In the genomic region with DNA sequence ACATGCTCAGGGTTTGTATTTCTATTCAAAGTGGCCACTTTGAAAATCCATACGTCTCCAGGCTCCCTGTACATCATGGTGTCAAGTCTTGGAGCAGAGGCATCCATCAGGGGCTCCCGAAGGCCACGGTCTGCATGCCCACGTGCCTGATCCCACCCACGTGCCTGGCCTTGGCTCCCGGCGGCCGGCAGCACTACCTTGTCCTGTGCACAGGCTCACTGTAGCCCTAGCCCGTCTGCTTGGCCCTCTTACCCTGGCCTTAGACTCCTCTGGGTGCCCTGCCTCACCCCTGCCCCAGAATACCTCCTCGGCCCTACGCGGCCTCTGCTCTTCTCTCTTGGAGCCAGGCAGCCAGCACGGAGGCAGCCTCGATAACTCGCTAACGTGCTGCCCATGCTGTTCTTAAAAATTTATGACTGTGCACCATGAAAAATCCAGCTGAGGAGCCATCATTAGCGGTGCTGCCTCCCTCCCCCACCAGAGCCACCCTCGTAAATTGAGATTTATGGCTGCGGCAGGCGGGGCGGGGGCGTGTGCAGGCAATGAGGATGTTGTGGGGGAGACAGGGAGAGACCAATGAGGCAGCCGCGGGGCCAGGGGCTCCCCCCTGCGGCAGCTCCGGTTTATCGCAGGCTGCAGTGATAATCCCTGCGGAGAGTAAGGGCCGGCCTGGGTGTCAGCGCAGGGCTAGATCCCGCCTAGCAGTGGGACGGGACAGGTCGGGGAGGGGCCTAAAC, we compare ENCODE assay signal across 1 cellular context.
A peak's percentile ranks its signal among the peaks of the same experiment; 100 is the strongest.
TF ChIP-seq lines count a peak whose summit lies in the region.

No MANE protein-coding gene starts in this region.

TF ChIP-seq in HEK293, 187 proteins besides CTCF, POLR2A, EP300 and RAD21 (continued from another document and continues in another):
- TF ChIP-seq ZNF140 (tag by site-specific recombination; IDR thresholded peaks at IDR 0.05) = no peak
- TF ChIP-seq MZF1 (tag by site-specific recombination; IDR thresholded peaks at IDR 0.05; ENCODE audit: borderline replicate concordance) = 0 out of 2 replicates have a peak, but pooled peaks have one; percentile 29
- TF ChIP-seq, protein P1, sequence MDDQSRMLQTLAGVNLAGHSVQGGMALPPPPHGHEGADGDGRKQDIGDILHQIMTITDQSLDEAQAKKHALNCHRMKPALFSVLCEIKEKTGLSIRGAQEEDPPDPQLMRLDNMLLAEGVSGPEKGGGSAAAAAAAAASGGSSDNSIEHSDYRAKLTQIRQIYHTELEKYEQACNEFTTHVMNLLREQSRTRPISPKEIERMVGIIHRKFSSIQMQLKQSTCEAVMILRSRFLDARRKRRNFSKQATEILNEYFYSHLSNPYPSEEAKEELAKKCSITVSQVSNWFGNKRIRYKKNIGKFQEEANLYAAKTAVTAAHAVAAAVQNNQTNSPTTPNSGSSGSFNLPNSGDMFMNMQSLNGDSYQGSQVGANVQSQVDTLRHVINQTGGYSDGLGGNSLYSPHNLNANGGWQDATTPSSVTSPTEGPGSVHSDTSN (CRISPR knock-in tag; IDR thresholded peaks at IDR 0.05) = no peak
- TF ChIP-seq, protein P2, sequence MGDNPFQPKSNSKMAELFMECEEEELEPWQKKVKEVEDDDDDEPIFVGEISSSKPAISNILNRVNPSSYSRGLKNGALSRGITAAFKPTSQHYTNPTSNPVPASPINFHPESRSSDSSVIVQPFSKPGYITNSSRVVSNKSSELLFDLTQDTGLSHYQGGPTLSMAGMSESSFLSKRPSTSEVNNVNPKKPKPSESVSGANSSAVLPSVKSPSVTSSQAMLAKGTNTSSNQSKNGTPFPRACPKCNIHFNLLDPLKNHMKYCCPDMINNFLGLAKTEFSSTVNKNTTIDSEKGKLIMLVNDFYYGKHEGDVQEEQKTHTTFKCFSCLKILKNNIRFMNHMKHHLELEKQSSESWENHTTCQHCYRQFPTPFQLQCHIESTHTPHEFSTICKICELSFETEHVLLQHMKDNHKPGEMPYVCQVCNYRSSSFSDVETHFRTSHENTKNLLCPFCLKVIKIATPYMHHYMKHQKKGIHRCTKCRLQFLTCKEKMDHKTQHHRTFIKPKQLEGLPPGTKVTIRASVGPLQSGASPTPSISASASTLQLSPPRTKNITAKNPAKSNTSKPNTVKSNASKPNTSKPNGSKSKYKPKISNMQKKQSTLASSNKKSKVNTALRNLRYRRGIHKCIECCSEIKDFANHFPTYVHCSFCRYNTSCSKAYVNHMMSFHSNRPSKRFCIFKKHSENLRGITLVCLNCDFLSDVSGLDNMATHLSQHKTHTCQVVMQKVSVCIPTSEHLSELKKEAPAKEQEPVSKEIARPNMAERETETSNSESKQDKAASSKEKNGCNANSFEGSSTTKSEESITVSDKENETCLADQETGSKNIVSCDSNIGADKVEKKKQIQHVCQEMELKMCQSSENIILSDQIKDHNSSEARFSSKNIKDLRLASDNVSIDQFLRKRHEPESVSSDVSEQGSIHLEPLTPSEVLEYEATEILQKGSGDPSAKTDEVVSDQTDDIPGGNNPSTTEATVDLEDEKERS (tag by site-specific recombination; IDR thresholded peaks at IDR 0.05) = no peak
- TF ChIP-seq, protein P3, sequence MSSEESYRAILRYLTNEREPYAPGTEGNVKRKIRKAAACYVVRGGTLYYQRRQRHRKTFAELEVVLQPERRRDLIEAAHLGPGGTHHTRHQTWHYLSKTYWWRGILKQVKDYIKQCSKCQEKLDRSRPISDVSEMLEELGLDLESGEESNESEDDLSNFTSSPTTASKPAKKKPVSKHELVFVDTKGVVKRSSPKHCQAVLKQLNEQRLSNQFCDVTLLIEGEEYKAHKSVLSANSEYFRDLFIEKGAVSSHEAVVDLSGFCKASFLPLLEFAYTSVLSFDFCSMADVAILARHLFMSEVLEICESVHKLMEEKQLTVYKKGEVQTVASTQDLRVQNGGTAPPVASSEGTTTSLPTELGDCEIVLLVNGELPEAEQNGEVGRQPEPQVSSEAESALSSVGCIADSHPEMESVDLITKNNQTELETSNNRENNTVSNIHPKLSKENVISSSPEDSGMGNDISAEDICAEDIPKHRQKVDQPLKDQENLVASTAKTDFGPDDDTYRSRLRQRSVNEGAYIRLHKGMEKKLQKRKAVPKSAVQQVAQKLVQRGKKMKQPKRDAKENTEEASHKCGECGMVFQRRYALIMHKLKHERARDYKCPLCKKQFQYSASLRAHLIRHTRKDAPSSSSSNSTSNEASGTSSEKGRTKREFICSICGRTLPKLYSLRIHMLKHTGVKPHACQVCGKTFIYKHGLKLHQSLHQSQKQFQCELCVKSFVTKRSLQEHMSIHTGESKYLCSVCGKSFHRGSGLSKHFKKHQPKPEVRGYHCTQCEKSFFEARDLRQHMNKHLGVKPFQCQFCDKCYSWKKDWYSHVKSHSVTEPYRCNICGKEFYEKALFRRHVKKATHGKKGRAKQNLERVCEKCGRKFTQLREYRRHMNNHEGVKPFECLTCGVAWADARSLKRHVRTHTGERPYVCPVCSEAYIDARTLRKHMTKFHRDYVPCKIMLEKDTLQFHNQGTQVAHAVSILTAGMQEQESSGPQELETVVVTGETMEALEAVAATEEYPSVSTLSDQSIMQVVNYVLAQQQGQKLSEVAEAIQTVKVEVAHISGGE (tag by site-specific recombination; conservative IDR thresholded peaks at IDR 0.05; ENCODE audit: low read depth) = 0 out of 2 replicates have a peak, but pooled peaks have one; percentile 26
- 0 out of 2 replicates have a peak, but pooled peaks have one; percentile 75 for TF ChIP-seq BCL11A (tag by site-specific recombination; IDR thresholded peaks at IDR 0.05; ENCODE audit: low read depth)
- TF ChIP-seq, protein P4, sequence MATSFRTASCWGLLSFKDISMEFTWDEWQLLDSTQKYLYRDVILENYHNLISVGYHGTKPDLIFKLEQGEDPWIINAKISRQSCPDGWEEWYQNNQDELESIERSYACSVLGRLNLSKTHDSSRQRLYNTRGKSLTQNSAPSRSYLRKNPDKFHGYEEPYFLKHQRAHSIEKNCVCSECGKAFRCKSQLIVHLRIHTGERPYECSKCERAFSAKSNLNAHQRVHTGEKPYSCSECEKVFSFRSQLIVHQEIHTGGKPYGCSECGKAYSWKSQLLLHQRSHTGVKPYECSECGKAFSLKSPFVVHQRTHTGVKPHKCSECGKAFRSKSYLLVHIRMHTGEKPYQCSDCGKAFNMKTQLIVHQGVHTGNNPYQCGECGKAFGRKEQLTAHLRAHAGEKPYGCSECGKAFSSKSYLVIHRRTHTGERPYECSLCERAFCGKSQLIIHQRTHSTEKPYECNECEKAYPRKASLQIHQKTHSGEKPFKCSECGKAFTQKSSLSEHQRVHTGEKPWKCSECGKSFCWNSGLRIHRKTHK (tag by site-specific recombination; IDR thresholded peaks at IDR 0.05) = no peak
- peak; percentile 90 for TF ChIP-seq BCL11B (tag by site-specific recombination; IDR thresholded peaks at IDR 0.05; ENCODE audit: low read depth)
- TF ChIP-seq, protein P5, sequence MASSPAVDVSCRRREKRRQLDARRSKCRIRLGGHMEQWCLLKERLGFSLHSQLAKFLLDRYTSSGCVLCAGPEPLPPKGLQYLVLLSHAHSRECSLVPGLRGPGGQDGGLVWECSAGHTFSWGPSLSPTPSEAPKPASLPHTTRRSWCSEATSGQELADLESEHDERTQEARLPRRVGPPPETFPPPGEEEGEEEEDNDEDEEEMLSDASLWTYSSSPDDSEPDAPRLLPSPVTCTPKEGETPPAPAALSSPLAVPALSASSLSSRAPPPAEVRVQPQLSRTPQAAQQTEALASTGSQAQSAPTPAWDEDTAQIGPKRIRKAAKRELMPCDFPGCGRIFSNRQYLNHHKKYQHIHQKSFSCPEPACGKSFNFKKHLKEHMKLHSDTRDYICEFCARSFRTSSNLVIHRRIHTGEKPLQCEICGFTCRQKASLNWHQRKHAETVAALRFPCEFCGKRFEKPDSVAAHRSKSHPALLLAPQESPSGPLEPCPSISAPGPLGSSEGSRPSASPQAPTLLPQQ (tag by site-specific recombination; IDR thresholded peaks at IDR 0.05) = peak; percentile 82
- TF ChIP-seq, protein P6, sequence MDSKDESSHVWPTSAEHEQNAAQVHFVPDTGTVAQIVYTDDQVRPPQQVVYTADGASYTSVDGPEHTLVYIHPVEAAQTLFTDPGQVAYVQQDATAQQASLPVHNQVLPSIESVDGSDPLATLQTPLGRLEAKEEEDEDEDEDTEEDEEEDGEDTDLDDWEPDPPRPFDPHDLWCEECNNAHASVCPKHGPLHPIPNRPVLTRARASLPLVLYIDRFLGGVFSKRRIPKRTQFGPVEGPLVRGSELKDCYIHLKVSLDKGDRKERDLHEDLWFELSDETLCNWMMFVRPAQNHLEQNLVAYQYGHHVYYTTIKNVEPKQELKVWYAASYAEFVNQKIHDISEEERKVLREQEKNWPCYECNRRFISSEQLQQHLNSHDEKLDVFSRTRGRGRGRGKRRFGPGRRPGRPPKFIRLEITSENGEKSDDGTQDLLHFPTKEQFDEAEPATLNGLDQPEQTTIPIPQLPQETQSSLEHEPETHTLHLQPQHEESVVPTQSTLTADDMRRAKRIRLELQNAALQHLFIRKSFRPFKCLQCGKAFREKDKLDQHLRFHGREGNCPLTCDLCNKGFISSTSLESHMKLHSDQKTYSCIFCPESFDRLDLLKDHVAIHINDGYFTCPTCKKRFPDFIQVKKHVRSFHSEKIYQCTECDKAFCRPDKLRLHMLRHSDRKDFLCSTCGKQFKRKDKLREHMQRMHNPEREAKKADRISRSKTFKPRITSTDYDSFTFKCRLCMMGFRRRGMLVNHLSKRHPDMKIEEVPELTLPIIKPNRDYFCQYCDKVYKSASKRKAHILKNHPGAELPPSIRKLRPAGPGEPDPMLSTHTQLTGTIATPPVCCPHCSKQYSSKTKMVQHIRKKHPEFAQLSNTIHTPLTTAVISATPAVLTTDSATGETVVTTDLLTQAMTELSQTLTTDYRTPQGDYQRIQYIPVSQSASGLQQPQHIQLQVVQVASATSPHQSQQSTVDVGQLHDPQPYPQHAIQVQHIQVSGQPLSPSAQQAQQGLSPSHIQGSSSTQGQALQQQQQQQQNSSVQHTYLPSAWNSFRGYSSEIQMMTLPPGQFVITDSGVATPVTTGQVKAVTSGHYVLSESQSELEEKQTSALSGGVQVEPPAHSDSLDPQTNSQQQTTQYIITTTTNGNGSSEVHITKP (tag by site-specific recombination; IDR thresholded peaks at IDR 0.05) = peak; percentile 99
- TF ChIP-seq ZNF132 (tag by site-specific recombination; IDR thresholded peaks at IDR 0.05; ENCODE audit: borderline replicate concordance) = no peak
- TF ChIP-seq, protein P7, sequence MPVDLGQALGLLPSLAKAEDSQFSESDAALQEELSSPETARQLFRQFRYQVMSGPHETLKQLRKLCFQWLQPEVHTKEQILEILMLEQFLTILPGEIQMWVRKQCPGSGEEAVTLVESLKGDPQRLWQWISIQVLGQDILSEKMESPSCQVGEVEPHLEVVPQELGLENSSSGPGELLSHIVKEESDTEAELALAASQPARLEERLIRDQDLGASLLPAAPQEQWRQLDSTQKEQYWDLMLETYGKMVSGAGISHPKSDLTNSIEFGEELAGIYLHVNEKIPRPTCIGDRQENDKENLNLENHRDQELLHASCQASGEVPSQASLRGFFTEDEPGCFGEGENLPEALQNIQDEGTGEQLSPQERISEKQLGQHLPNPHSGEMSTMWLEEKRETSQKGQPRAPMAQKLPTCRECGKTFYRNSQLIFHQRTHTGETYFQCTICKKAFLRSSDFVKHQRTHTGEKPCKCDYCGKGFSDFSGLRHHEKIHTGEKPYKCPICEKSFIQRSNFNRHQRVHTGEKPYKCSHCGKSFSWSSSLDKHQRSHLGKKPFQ (tag by site-specific recombination; IDR thresholded peaks at IDR 0.05) = peak; percentile 83
- TF ChIP-seq ZNF530 (tag by site-specific recombination; IDR thresholded peaks at IDR 0.05; ENCODE audit: low read depth) = no peak
- TF ChIP-seq MYNN (tag by site-specific recombination; IDR thresholded peaks at IDR 0.05; ENCODE audit: borderline replicate concordance) = no peak
- TF ChIP-seq ZNF629 (tag by site-specific recombination; IDR thresholded peaks at IDR 0.05) = peak; percentile 85
- no peak for TF ChIP-seq HOXA7 (CRISPR knock-in tag; IDR thresholded peaks at IDR 0.05; ENCODE audit: borderline replicate concordance)
- peak; percentile 78; the same call in 1 of the 2 replicates for TF ChIP-seq ZNF600 (tag by site-specific recombination; IDR thresholded peaks at IDR 0.05)
- TF ChIP-seq, protein P8, sequence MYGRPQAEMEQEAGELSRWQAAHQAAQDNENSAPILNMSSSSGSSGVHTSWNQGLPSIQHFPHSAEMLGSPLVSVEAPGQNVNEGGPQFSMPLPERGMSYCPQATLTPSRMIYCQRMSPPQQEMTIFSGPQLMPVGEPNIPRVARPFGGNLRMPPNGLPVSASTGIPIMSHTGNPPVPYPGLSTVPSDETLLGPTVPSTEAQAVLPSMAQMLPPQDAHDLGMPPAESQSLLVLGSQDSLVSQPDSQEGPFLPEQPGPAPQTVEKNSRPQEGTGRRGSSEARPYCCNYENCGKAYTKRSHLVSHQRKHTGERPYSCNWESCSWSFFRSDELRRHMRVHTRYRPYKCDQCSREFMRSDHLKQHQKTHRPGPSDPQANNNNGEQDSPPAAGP (tag by site-specific recombination; IDR thresholded peaks at IDR 0.05) = peak; percentile 99
- TF ChIP-seq, protein P9, sequence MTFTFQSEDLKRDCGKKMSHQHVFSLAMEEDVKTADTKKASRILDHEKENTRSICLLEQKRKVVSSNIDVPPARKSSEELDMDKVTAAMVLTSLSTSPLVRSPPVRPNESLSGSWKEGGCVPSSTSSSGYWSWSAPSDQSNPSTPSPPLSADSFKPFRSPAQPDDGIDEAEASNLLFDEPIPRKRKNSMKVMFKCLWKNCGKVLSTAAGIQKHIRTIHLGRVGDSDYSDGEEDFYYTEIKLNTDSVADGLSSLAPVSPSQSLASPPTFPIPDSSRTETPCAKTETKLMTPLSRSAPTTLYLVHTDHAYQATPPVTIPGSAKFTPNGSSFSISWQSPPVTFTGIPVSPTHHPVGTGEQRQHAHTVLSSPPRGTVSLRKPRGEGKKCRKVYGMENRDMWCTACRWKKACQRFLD (tag by site-specific recombination; IDR thresholded peaks at IDR 0.05) = no peak
- TF ChIP-seq, protein P10, sequence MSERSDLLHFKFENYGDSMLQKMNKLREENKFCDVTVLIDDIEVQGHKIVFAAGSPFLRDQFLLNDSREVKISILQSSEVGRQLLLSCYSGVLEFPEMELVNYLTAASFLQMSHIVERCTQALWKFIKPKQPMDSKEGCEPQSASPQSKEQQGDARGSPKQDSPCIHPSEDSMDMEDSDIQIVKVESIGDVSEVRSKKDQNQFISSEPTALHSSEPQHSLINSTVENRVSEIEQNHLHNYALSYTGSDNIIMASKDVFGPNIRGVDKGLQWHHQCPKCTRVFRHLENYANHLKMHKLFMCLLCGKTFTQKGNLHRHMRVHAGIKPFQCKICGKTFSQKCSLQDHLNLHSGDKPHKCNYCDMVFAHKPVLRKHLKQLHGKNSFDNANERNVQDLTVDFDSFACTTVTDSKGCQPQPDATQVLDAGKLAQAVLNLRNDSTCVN (tag by site-specific recombination; optimal IDR thresholded peaks at IDR 0.05) = peak; percentile 29
- TF ChIP-seq GLIS2 (tag by site-specific recombination; IDR thresholded peaks at IDR 0.05) = peak; percentile 89
- TF ChIP-seq ZSCAN16 (tag by site-specific recombination; IDR thresholded peaks at IDR 0.05) = 0 out of 2 replicates have a peak, but pooled peaks have one; percentile 55
- TF ChIP-seq ZNF571 (tag by site-specific recombination; IDR thresholded peaks at IDR 0.05) = no peak
- no peak for TF ChIP-seq ZNF292 (tag by site-specific recombination; IDR thresholded peaks at IDR 0.05; ENCODE audit: borderline replicate concordance, low read depth)
- TF ChIP-seq ZFP69B (tag by site-specific recombination; IDR thresholded peaks at IDR 0.05) = no peak
- no peak for TF ChIP-seq ZNF37A (tag by site-specific recombination; IDR thresholded peaks at IDR 0.05)
